8 cellular contexts compared by ENCODE assay signal in genomic region chr19:54115071-54116063, GRCh38. TPM values are rescaled to one million over a fixed set of nuclear protein-coding genes. Genes with fewer than 3 reads are reported as not detected.
DNase-seq lines count a peak whose midpoint lies in the region; ATAC-seq and TF ChIP-seq lines count a peak whose summit lies in the region.

Gene PRPF31 (plus strand): TSS chr19:54115754. CDS start chr19:54118279, 2,525 bp downstream.
A gene with protein sequence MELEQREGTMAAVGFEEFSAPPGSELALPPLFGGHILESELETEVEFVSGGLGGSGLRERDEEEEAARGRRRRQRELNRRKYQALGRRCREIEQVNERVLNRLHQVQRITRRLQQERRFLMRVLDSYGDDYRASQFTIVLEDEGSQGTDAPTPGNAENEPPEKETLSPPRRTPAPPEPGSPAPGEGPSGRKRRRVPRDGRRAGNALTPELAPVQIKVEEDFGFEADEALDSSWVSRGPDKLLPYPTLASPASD (minus strand): TSS chr19:54115657. CDS start chr19:54115269, 388 bp downstream.

- WGBS in gastroesophageal sphincter (ENCODE audit: low coverage in 1 of 2), 2 donors: 0% methylated on average over 20 to 44 of the region's 60 CpGs

- peak within 1 kb of the TSS; percentile 90 for H3K4me3 Mint-ChIP-seq in activated naive CD4-positive, alpha-beta T cell treated with anti-CD3 and anti-CD28 coated beads for 36 hours

- CTCF ChIA-PET in activated naive CD4-positive, alpha-beta T cell treated with anti-CD3 and anti-CD28 coated beads for 36 hours (lab: Charles Lee): no interaction called here

- peaks cover 0 to 31% (median 19%) of the 10 kb centered on the region in 3 donors for H3K4me1 ChIP-seq in gastroesophageal sphincter
- H3K4me1 ChIP-seq in neutrophil (ENCODE audit: control insufficient read depth in 1 of 2, insufficient read depth in 1 of 2, low read depth in 1 of 2, low read length in 1 of 2): peaks cover 23 to 24% of the 10 kb centered on the region in 2 experiments

- H3K36me3 Mint-ChIP-seq in activated naive CD4-positive, alpha-beta T cell treated with anti-CD3 and anti-CD28 coated beads for 36 hours (ENCODE audit: low read depth): peaks cover 31% of the 10 kb centered on the region

- peak; percentile 97 for DNase-seq in GM03348 (ENCODE audit: low spot score)
- peak; percentile 97 for DNase-seq in HFF-Myc (ENCODE audit: extremely low read depth, low read depth)
- DNase-seq in NAMALWA (ENCODE audit: low spot score): peak; percentile 99
- DNase-seq in SK-N-DZ (ENCODE audit: low spot score): peak; percentile 93
- peak; percentile 99 for DNase-seq in activated naive CD4-positive, alpha-beta T cell treated with anti-CD3 and anti-CD28 coated beads for 36 hours
- peak; percentile 78 to 100 (median 94) for DNase-seq in substantia nigra (lab: John Stamatoyannopoulos, UW)

- H3K27ac Mint-ChIP-seq in activated naive CD4-positive, alpha-beta T cell treated with anti-CD3 and anti-CD28 coated beads for 36 hours: peak within 1 kb of the TSS; percentile 97

- peak; percentile 50 to 55 for TF ChIP-seq POLR2A in gastroesophageal sphincter (IDR thresholded peaks at IDR 0.05)

- no peaks in the 10 kb centered on the region for H3K27me3 Mint-ChIP-seq in activated naive CD4-positive, alpha-beta T cell treated with anti-CD3 and anti-CD28 coated beads for 36 hours (ENCODE audit: low read depth)

- peaks cover 30% of the 10 kb centered on the region for H3K4me1 Mint-ChIP-seq in activated naive CD4-positive, alpha-beta T cell treated with anti-CD3 and anti-CD28 coated beads for 36 hours (ENCODE audit: low read depth)

- H3K36me3 ChIP-seq in gastroesophageal sphincter (peaks cover 0 to 51% of the 10 kb centered on the region in 2 donors), neutrophil (peaks cover 31% of the 10 kb centered on the region)

- H3K9me3 Mint-ChIP-seq in activated naive CD4-positive, alpha-beta T cell treated with anti-CD3 and anti-CD28 coated beads for 36 hours: no peaks in the 10 kb centered on the region

- TF ChIP-seq EP300 in gastroesophageal sphincter (IDR thresholded peaks at IDR 0.05): no peak

- H3K9me3 ChIP-seq in gastroesophageal sphincter: no peaks in the 10 kb centered on the region
- H3K9me3 ChIP-seq in neutrophil: no peaks in the 10 kb centered on the region

- H3K4me3 ChIP-seq in HFF-Myc (replicated peaks; ENCODE audit: low read depth, low read length) (peak within 1 kb of the TSS; percentile 82), gastroesophageal sphincter (peak within 1 kb of the TSS; percentile 81 to 91), neutrophil (ENCODE audit: low read depth in 1 of 2, low read length in 1 of 2) (peak within 1 kb of the TSS; percentile 97 to 99)

- TF ChIP-seq CTCF in HFF-Myc (IDR thresholded peaks at IDR 0.05; ENCODE audit: low read depth, low read length, missing control alignments): no peak
- TF ChIP-seq CTCF in gastroesophageal sphincter (IDR thresholded peaks at IDR 0.05): peak in 1 of 4 experiments; percentile 15
- TF ChIP-seq CTCF in neutrophil (IDR thresholded peaks at IDR 0.05): no peak

- H3K27ac ChIP-seq in gastroesophageal sphincter (peak within 1 kb of the TSS; percentile 62 to 92 (median 90)), neutrophil (peak within 1 kb of the TSS; percentile 98), substantia nigra (ENCODE audit: low read depth, low read length, poor library complexity, severe bottlenecking) (peak within 1 kb of the TSS; percentile 98)

- H3K27me3 ChIP-seq in gastroesophageal sphincter: no peaks in the 10 kb centered on the region
- H3K27me3 ChIP-seq in neutrophil: no peaks in the 10 kb centered on the region

- intact Hi-C loops in activated naive CD4-positive, alpha-beta T cell treated with anti-CD3 and anti-CD28 coated beads for 36 hours (cut with micrococcal nuclease): loop anchor here (1.0 to 5.0 kb wide), 6 partner anchors 13 to 347 kb away; partner anchors contain the start of genes CNOT3, LENG1, LENG8 and LENG9

- peak; percentile 97 for ATAC-seq in gastroesophageal sphincter

RNA-seq across cellular contexts. Expression of gene PRPF31, which starts in this region (rescaled TPM):
- polyA plus RNA-seq in SK-N-DZ (2014; cell fraction: cytosol; rRNA removed): 52.1 and 68.2 TPM in 2 replicates
- polyA plus RNA-seq in SK-N-DZ (2014; cell fraction: nucleus; rRNA removed): 74.3 and 84.2 TPM in 2 replicates
- 10 to 100 TPM; 67.5 to 71.8 TPM for total RNA-seq in activated naive CD4-positive, alpha-beta T cell treated with anti-CD3 and anti-CD28 coated beads for 36 hours
- total RNA-seq in gastroesophageal sphincter: 10 to 100 TPM; 51.6 to 67.1 (median 53.8) TPM

RNA-seq across cellular contexts. Expression of the second gene that starts in this region (rescaled TPM):
- polyA plus RNA-seq in SK-N-DZ (2014; cell fraction: cytosol; rRNA removed): 6.9 and 9.3 TPM in 2 replicates
- 4.1 and 6.0 TPM in 2 replicates for polyA plus RNA-seq in SK-N-DZ (2014; cell fraction: nucleus; rRNA removed)
- total RNA-seq in activated naive CD4-positive, alpha-beta T cell treated with anti-CD3 and anti-CD28 coated beads for 36 hours: 10 to 100 TPM; 17.0 to 17.3 TPM
- 10 to 100 TPM; 12.5 to 20.9 (median 15.2) TPM for total RNA-seq in gastroesophageal sphincter

Comparison
In these comparisons a context has a peak if more than half of its experiments do, and no peak if none do; other contexts are left out.
1. Peak in every context shown above with its lines: DNase-seq, ATAC-seq, H3K4me3 ChIP-seq and H3K27ac ChIP-seq.